Comparison of ENCODE assay signal across 19 cellular contexts in genomic region chr6:45679631-45680030, GRCh38.
A peak's percentile ranks its signal among the peaks of the same experiment; 100 is the strongest.
DNase-seq lines count a peak whose midpoint lies in the region; ATAC-seq and TF ChIP-seq lines count a peak whose summit lies in the region.
"Had no signal": no experiment of that assay in that cellular context is flagged by ENCODE, and none has a peak within 500 bp of the region (broad histone marks: within the 10 kb centered on the region; RNA-seq: fewer than 3 reads in every experiment).

No MANE protein-coding gene starts in this region.

- no peak overlapping the region for H3K14ac ChIP-seq in neuronal stem cell (ENCODE audit: low read length)

- peaks cover 17% of the 10 kb centered on the region for H3K36me3 Mint-ChIP-seq in T-helper 2 cell treated with Interferon-gamma antibody and Interleukin-4, amounts not matched to agents 5 μg/mL and 100 μg/mL, for 36 hours (ENCODE audit: low read depth)
- H3K36me3 Mint-ChIP-seq in IgD-negative memory B cell (no peaks in the 10 kb centered on the region), activated B cell treated with CpG ODN at 0.5 μM for 24 hours (ENCODE audit: low read depth) (peaks cover 5% of the 10 kb centered on the region), nephron progenitor cell (ENCODE audit: low read depth) (peaks cover 13% of the 10 kb centered on the region)
- H3K36me3 Mint-ChIP-seq: CD14-positive monocyte had no signal

- no peaks in the 10 kb centered on the region for H3K36me3 ChIP-seq in neuronal stem cell (replicated peaks in 1 of 2; ENCODE audit: control insufficient read depth in 2 of 2, insufficient read depth in 2 of 2, low read length in 2 of 2)
- H3K36me3 ChIP-seq: Peyer's patch had no signal

- H3K9ac ChIP-seq in neuronal stem cell (ENCODE audit: low read depth, low read length, poor library complexity): no peak overlapping the region

- no peak overlapping the region for H3K4me3 Mint-ChIP-seq in T-helper 2 cell treated with Interferon-gamma antibody and Interleukin-4, amounts not matched to agents 5 μg/mL and 100 μg/mL, for 36 hours
- H3K4me3 Mint-ChIP-seq in IgD-negative memory B cell (peak overlapping the region in 2 of 4 donors; percentile 2 to 43), activated B cell treated with CpG ODN at 0.5 μM for 24 hours (no peak overlapping the region), nephron progenitor cell (no peak overlapping the region)
- no peak overlapping the region for H3K4me3 Mint-ChIP-seq in stimulated activated naive CD8-positive, alpha-beta T cell treated with anti-CD3 and anti-CD28 coated beads, Interleukin-15, amount 100 ng/mL, for 72 hours
- H3K4me3 Mint-ChIP-seq: CD14-positive monocyte had no signal

- no peaks in the 10 kb centered on the region for H3K27me3 ChIP-seq in neuronal stem cell (ENCODE audit: control insufficient read depth in 3 of 3, insufficient read depth in 3 of 3, low read depth in 1 of 3, low read length in 3 of 3)
- H3K27me3 ChIP-seq: Peyer's patch had no signal

- intact Hi-C loops in activated B cell treated with CpG ODN at 0.5 μM for 24 hours (cut with micrococcal nuclease): loop anchor here (5.0 kb wide), 2 partner anchors 202 to 257 kb away; no protein-coding TSS in a partner anchor

- no peak overlapping the region for H4K91ac ChIP-seq in neuronal stem cell (ENCODE audit: low read depth, low read length, poor library complexity)

- peaks cover 5 to 6% of the 10 kb centered on the region in 2 donors for H3K4me1 ChIP-seq in neuronal stem cell (ENCODE audit: control insufficient read depth in 2 of 2, insufficient read depth in 1 of 2, low read depth in 1 of 2, low read length in 2 of 2)
- H3K4me1 ChIP-seq: Caco-2 had no signal

- peaks cover 41% of the 10 kb centered on the region for H3K4me1 Mint-ChIP-seq in T-helper 2 cell treated with Interferon-gamma antibody and Interleukin-4, amounts not matched to agents 5 μg/mL and 100 μg/mL, for 36 hours (ENCODE audit: low read depth)
- peaks cover 26 to 34% (median 29%) of the 10 kb centered on the region in 3 donors for H3K4me1 Mint-ChIP-seq in IgD-negative memory B cell
- peaks cover 55% of the 10 kb centered on the region for H3K4me1 Mint-ChIP-seq in activated B cell treated with CpG ODN at 0.5 μM for 24 hours
- H3K4me1 Mint-ChIP-seq in nephron progenitor cell: peaks cover 32% of the 10 kb centered on the region
- peaks cover 51% of the 10 kb centered on the region for H3K4me1 Mint-ChIP-seq in stimulated activated naive CD8-positive, alpha-beta T cell treated with anti-CD3 and anti-CD28 coated beads, Interleukin-15, amount 100 ng/mL, for 72 hours

- H3K23ac ChIP-seq in neuronal stem cell (ENCODE audit: low read depth, low read length, poor library complexity): no peak overlapping the region

- no peak overlapping the region for H2BK5ac ChIP-seq in neuronal stem cell (ENCODE audit: low read length)

- no peak overlapping the region for H3K4me2 ChIP-seq in neuronal stem cell (ENCODE audit: insufficient read depth, low read length, poor library complexity, severe bottlenecking)

- H4K8ac ChIP-seq in neuronal stem cell (ENCODE audit: low read depth, low read length): no peak overlapping the region

- H3K18ac ChIP-seq in neuronal stem cell (ENCODE audit: low read length): no peak overlapping the region

- H3K9me3 ChIP-seq in neuronal stem cell (replicated peaks in 1 of 2; ENCODE audit: control insufficient read depth in 2 of 2, insufficient read depth in 1 of 2, low read depth in 1 of 2, low read length in 2 of 2): peaks cover 0 to 4% of the 10 kb centered on the region in 2 donors
- H3K9me3 ChIP-seq: Caco-2 had no signal

- H2BK120ac ChIP-seq in neuronal stem cell (ENCODE audit: low read depth, low read length): no peak overlapping the region

- H2AK5ac ChIP-seq in neuronal stem cell (ENCODE audit: low read depth, low read length): no peak overlapping the region

- no peak overlapping the region for H3K27ac Mint-ChIP-seq in T-helper 2 cell treated with Interferon-gamma antibody and Interleukin-4, amounts not matched to agents 5 μg/mL and 100 μg/mL, for 36 hours
- H3K27ac Mint-ChIP-seq in IgD-negative memory B cell (peak overlapping the region in 2 of 3 donors; percentile 21 to 53), activated B cell treated with CpG ODN at 0.5 μM for 24 hours (peak overlapping the region; percentile 25), nephron progenitor cell (peak overlapping the region; percentile 83)
- peak overlapping the region in 1 of 2 donors; percentile 26 for H3K27ac Mint-ChIP-seq in stimulated activated naive CD8-positive, alpha-beta T cell treated with anti-CD3 and anti-CD28 coated beads, Interleukin-15, amount 100 ng/mL, for 72 hours

- CTCF ChIA-PET in activated B cell treated with CpG ODN at 0.5 μM for 24 hours (lab: Charles Lee): no interaction called here

- no peak for TF ChIP-seq CTCF in activated B cell treated with CpG ODN at 0.5 μM for 24 hours (IDR thresholded peaks at IDR 0.05)
- no peak for TF ChIP-seq CTCF in nephron progenitor cell (IDR thresholded peaks at IDR 0.05)

- no peak overlapping the region for H2BK12ac ChIP-seq in neuronal stem cell (ENCODE audit: low read length)

- WGBS in neuronal stem cell (ENCODE audit: extremely low coverage in 2 of 2, insufficient read length in 2 of 2, insufficient replicate concordance in 1 of 2), 2 donors: no CpG with 5 or more reads among the region's 2 CpGs

- peak; percentile 3 for DNase-seq in T-helper 2 cell treated with Interferon-gamma antibody and Interleukin-4, amounts not matched to agents 5 μg/mL and 100 μg/mL, for 36 hours (ENCODE audit: low spot score)
- DNase-seq in T-helper 2 cell: no peak
- DNase-seq in activated B cell treated with CpG ODN at 0.5 μM for 24 hours: no peak
- DNase-seq in nephron progenitor cell: no peak
- no peak for DNase-seq in neuronal stem cell (ENCODE audit: low spot score)
- DNase-seq in germinal center (ENCODE audit: low spot score): no peak
- DNase-seq in stimulated activated naive CD8-positive, alpha-beta T cell treated with anti-CD3 and anti-CD28 coated beads, Interleukin-15, amount 100 ng/mL, for 72 hours: no peak
- DNase-seq: 8988T, Caco-2, KG1, NCI-H1930, NCI-H2171 treated with DMSO at 0.1 percent for 48 hours, NCI-H774, Peyer's patch, Right ventricle myocardium superior had no signal

- POLR2A ChIA-PET in activated B cell treated with CpG ODN at 0.5 μM for 24 hours (lab: Charles Lee): interaction anchor here (1.2 kb wide), 1 partner anchor 151 kb away, joined by 3 read pairs; no protein-coding TSS in a partner anchor

- no peak overlapping the region for H3K27ac ChIP-seq in neuronal stem cell (replicated peaks; ENCODE audit: low read length)
- H3K27ac ChIP-seq: HL-60 had no signal

- H3K27me3 Mint-ChIP-seq in T-helper 2 cell treated with Interferon-gamma antibody and Interleukin-4, amounts not matched to agents 5 μg/mL and 100 μg/mL, for 36 hours (ENCODE audit: low read depth): no peaks in the 10 kb centered on the region
- H3K27me3 Mint-ChIP-seq in IgD-negative memory B cell: peaks cover 8% of the 10 kb centered on the region
- H3K27me3 Mint-ChIP-seq in activated B cell treated with CpG ODN at 0.5 μM for 24 hours: no peaks in the 10 kb centered on the region
- no peaks in the 10 kb centered on the region for H3K27me3 Mint-ChIP-seq in nephron progenitor cell (ENCODE audit: low read depth, poor library complexity)
- H3K27me3 Mint-ChIP-seq in stimulated activated naive CD8-positive, alpha-beta T cell treated with anti-CD3 and anti-CD28 coated beads, Interleukin-15, amount 100 ng/mL, for 72 hours: peaks cover 7% of the 10 kb centered on the region

- H2BK15ac ChIP-seq in neuronal stem cell (ENCODE audit: low read length): no peak overlapping the region

- H3K79me1 ChIP-seq in neuronal stem cell (ENCODE audit: low read depth, low read length): no peaks in the 10 kb centered on the region

- no peak for ATAC-seq in activated B cell treated with CpG ODN at 0.5 μM for 24 hours (ENCODE audit: low read depth)
- no peak for ATAC-seq in stimulated activated naive CD8-positive, alpha-beta T cell treated with anti-CD3 and anti-CD28 coated beads, Interleukin-15, amount 100 ng/mL, for 72 hours
- ATAC-seq: HCT116 had no signal

- H2AFZ ChIP-seq in neuronal stem cell (ENCODE audit: low read length): no peak overlapping the region

- no peak overlapping the region for H3K4ac ChIP-seq in neuronal stem cell (ENCODE audit: low read length)

- H3K4me3 ChIP-seq in neuronal stem cell (ENCODE audit: low read length in 2 of 2): no peak overlapping the region
- H3K4me3 ChIP-seq: Peyer's patch had no signal

- peaks cover 24% of the 10 kb centered on the region for H3K9me3 Mint-ChIP-seq in T-helper 2 cell treated with Interferon-gamma antibody and Interleukin-4, amounts not matched to agents 5 μg/mL and 100 μg/mL, for 36 hours
- H3K9me3 Mint-ChIP-seq in IgD-negative memory B cell: peaks cover 5 to 16% (median 8%) of the 10 kb centered on the region in 3 donors
- H3K9me3 Mint-ChIP-seq in activated B cell treated with CpG ODN at 0.5 μM for 24 hours: peaks cover 12% of the 10 kb centered on the region
- peaks cover 53% of the 10 kb centered on the region for H3K9me3 Mint-ChIP-seq in nephron progenitor cell
- H3K9me3 Mint-ChIP-seq in stimulated activated naive CD8-positive, alpha-beta T cell treated with anti-CD3 and anti-CD28 coated beads, Interleukin-15, amount 100 ng/mL, for 72 hours: peaks cover 18 to 24% of the 10 kb centered on the region in 2 donors
